Comparison of ENCODE assay signal across 8 cellular contexts in the genomic region with DNA sequence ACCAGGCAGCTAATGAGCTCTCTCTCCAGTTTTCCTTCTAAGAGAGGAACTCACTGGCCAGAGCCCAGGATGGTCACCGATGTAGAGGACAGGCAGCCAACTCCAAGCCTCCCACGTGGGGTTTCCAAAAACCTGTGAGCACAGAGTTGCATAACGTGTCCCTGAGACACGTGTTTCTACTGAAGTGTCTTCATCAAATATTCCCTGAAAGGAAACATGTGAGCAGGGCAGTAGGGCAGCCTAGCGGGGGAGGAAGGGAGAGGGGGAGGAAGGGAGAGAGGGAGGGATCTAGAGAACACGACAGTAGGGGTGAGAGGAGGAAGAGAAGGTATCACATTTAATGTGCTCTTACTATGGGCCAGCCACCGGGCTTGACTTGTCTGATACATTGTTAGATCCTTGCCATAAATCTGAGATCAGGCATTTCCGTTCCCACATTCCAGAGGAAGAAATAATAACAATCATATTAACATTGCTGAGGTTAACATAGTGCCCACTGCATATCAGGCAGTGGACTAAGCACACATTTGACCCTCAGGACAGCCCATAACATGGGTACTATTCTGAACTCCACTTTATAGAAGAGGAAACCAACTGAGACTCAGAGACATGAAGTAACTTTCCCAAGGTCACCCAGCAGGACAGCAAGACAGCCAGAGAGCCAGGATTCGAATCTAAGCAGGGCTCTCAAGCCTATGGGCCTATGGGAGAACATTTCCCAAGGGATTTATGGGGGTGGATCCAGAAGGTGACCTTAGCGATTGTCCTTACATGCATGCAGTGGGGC. TPM values are rescaled to one million over a fixed set of nuclear protein-coding genes. Genes with fewer than 3 reads are reported as not detected.
A peak's percentile ranks its signal among the peaks of the same experiment; 100 is the strongest.
DNase-seq lines count a peak whose midpoint lies in the region; ATAC-seq and TF ChIP-seq lines count a peak whose summit lies in the region.

No MANE protein-coding gene starts in this region.

- no peak for TF ChIP-seq POLR2A in vagina (IDR thresholded peaks at IDR 0.05)

- H3K4ac ChIP-seq in mesendoderm (ENCODE audit: low read depth, low read length) = no peak overlapping the region

- peak; percentile 58 for DNase-seq in activated effector memory CD4-positive, alpha-beta T cell treated with anti-CD3 and anti-CD28 coated beads, Interleukin-2, amount 50 U/mL, for 16 hours
- no peak for DNase-seq in activated effector memory CD4-positive, alpha-beta T cell treated with Interleukin-2 at 50 U/mL for 16 hours
- DNase-seq in dedifferentiated amniotic fluid mesenchymal stem cell (ENCODE audit: extremely low spot score) (peak; percentile 33), mesendoderm (no peak), vagina (ENCODE audit: extremely low spot score in 2 of 2) (peak in 1 of 2 donors; percentile 97), COR-L47 (lab: John Stamatoyannopoulos, UW) (no peak), amniotic stem cell (lab: John Stamatoyannopoulos, UW) (no peak)

- H3K4me2 ChIP-seq in mesendoderm (ENCODE audit: low read length) = no peak overlapping the region

- H3K9ac ChIP-seq in mesendoderm (ENCODE audit: low read length) = no peak overlapping the region

- H3K4me3 ChIP-seq in mesendoderm (ENCODE audit: low read length) (no peak overlapping the region), vagina (no peak overlapping the region)

- H3K79me2 ChIP-seq in mesendoderm (ENCODE audit: control insufficient read depth, insufficient read depth, low read length) = no peaks in the 10 kb centered on the region

- H2AK5ac ChIP-seq in mesendoderm (ENCODE audit: low read length) = no peak overlapping the region

- H2BK15ac ChIP-seq in mesendoderm (replicated peaks; ENCODE audit: low read depth) = no peak overlapping the region

- H3K18ac ChIP-seq in mesendoderm (ENCODE audit: low read length) = no peak overlapping the region

- H3K36me3 ChIP-seq in mesendoderm (ENCODE audit: control insufficient read depth, insufficient read depth, low read length) (no peaks in the 10 kb centered on the region), vagina (no peaks in the 10 kb centered on the region)

- WGBS in mesendoderm (ENCODE audit: extremely low coverage, insufficient coverage, low lambda C conversion rate) = no CpG with 5 or more reads among the region's 10 CpGs

- H3K9me3 ChIP-seq in vagina = no peaks in the 10 kb centered on the region

- no peak overlapping the region for H3K23ac ChIP-seq in mesendoderm (ENCODE audit: low read length)

- H3K27me3 ChIP-seq in mesendoderm (ENCODE audit: insufficient read depth, low read length, poor library complexity) (no peaks in the 10 kb centered on the region), vagina (no peaks in the 10 kb centered on the region)

- peak overlapping the region; percentile 17 for H3K56ac ChIP-seq in mesendoderm (ENCODE audit: low read length)

- intact Hi-C loops in vagina (cut with DNase I) = loop anchor here (5.0 kb wide), 1 partner anchor 89 kb away; no protein-coding TSS in a partner anchor

- no peak for TF ChIP-seq CTCF in vagina (IDR thresholded peaks at IDR 0.05)

- no peak for ATAC-seq in HG03108 (IDR thresholded peaks at IDR 0.05; ENCODE audit: unreplicated experiment)

- peaks cover under 1% of the 10 kb centered on the region for H3K79me1 ChIP-seq in mesendoderm (ENCODE audit: low read length)

- H3K4me1 ChIP-seq in mesendoderm (ENCODE audit: control insufficient read depth, low read depth, low read length) (peaks cover 4% of the 10 kb centered on the region), vagina (peaks cover 30% of the 10 kb centered on the region)

- H3K27ac ChIP-seq in mesendoderm (ENCODE audit: low read depth, low read length) (no peak overlapping the region), vagina (peak overlapping the region; percentile 65)

- H4K8ac ChIP-seq in mesendoderm (ENCODE audit: low read depth, low read length) = no peak overlapping the region

- no peak overlapping the region for H2BK5ac ChIP-seq in mesendoderm (ENCODE audit: low read length)

- H2BK120ac ChIP-seq in mesendoderm (ENCODE audit: low read depth, low read length) = no peak overlapping the region

- no peak overlapping the region for H4K5ac ChIP-seq in mesendoderm (ENCODE audit: low read length)

RNA-seq across cellular contexts. Expression of gene SYS1, which starts 4.5 kb away (rescaled TPM):
- polyA plus RNA-seq in mesendoderm (2013, experiment 1 of 2) = 13.8 TPM
- 13.5 TPM for polyA plus RNA-seq in mesendoderm (2013, experiment 2 of 2)
- 44.9 TPM for total RNA-seq in vagina

RNA-seq across cellular contexts. Expression of gene SDC4, which starts 10.3 kb away (rescaled TPM):
- 33.0 TPM for polyA plus RNA-seq in mesendoderm (2013, experiment 1 of 2)
- polyA plus RNA-seq in mesendoderm (2013, experiment 2 of 2) = 33.2 TPM
- total RNA-seq in vagina = 62.6 TPM

RNA-seq across cellular contexts. Expression of gene TP53TG5, which starts 19.6 kb away (rescaled TPM):
- polyA plus RNA-seq in mesendoderm (2013, experiment 1 of 2) = 0.07 TPM
- polyA plus RNA-seq in mesendoderm (2013, experiment 2 of 2) = not detected
- total RNA-seq in vagina = not detected

RNA-seq across cellular contexts. Expression of gene DBNDD2, which starts 49.6 kb away (rescaled TPM):
- polyA plus RNA-seq in mesendoderm (2013, experiment 1 of 2) = 17.5 TPM
- 18.6 TPM for polyA plus RNA-seq in mesendoderm (2013, experiment 2 of 2)
- 57.0 TPM for total RNA-seq in vagina

RNA-seq across cellular contexts. Expression of gene MATN4, which starts 50.4 kb away (rescaled TPM):
- polyA plus RNA-seq in mesendoderm (2013, experiment 1 of 2) = 0.98 TPM
- 1.0 TPM for polyA plus RNA-seq in mesendoderm (2013, experiment 2 of 2)
- total RNA-seq in vagina = not detected

Comparison
In these comparisons a context has a peak if more than half of its experiments do, and no peak if none do; other contexts are left out.
1. DNase-seq: peak in activated effector memory CD4-positive, alpha-beta T cell treated with anti-CD3 and anti-CD28 coated beads, Interleukin-2, amount 50 U/mL, for 16 hours (single experiment) and dedifferentiated amniotic fluid mesenchymal stem cell (single experiment); none in activated effector memory CD4-positive, alpha-beta T cell treated with Interleukin-2 at 50 U/mL for 16 hours (single experiment), mesendoderm (single experiment), COR-L47 (single experiment) and amniotic stem cell (single experiment).